Comparison of ENCODE assay signal across 15 cellular contexts in genomic region chr15:69697913-69698312, GRCh38.
A peak's percentile ranks its signal among the peaks of the same experiment; 100 is the strongest.
DNase-seq lines count a peak whose midpoint lies in the region; ATAC-seq and TF ChIP-seq lines count a peak whose summit lies in the region.
"Had no signal": no experiment of that assay in that cellular context is flagged by ENCODE, and none has a peak within 500 bp of the region (broad histone marks: within the 10 kb centered on the region; RNA-seq: fewer than 3 reads in every experiment).

No MANE protein-coding gene starts in this region.

- peaks cover 0 to 7% of the 10 kb centered on the region in 2 donors for H3K4me1 ChIP-seq in right atrium auricular region
- peaks cover 6% of the 10 kb centered on the region for H3K4me1 ChIP-seq in testis

- no peak for TF ChIP-seq POLR2A in testis (IDR thresholded peaks at IDR 0.05)

- H3K27ac ChIP-seq in right atrium auricular region: no peak overlapping the region
- no peak overlapping the region for H3K27ac ChIP-seq in testis
- H3K27ac ChIP-seq: left lung had no signal

- H3K4me1 Mint-ChIP-seq in activated naive CD8-positive, alpha-beta T cell treated with anti-CD3 and anti-CD28 coated beads, Interleukin-2, amount 50 U/mL, for 24 hours: peaks cover 5% of the 10 kb centered on the region

- 42 to 51% methylated on average over 3 of the region's 3 CpGs for WGBS in testis, 2 donors

- TF ChIP-seq CTCF in right atrium auricular region (IDR thresholded peaks at IDR 0.05): no peak
- no peak for TF ChIP-seq CTCF in testis (IDR thresholded peaks at IDR 0.05)

- no peak overlapping the region for H3K4me3 ChIP-seq in right atrium auricular region
- no peak overlapping the region for H3K4me3 ChIP-seq in testis
- H3K4me3 ChIP-seq: left lung had no signal

- no peak for ATAC-seq in Right ventricle myocardium superior (ENCODE audit: poor library complexity)
- ATAC-seq in activated naive CD8-positive, alpha-beta T cell treated with anti-CD3 and anti-CD28 coated beads, Interleukin-2, amount 50 U/mL, for 24 hours: no peak
- ATAC-seq: left lung, Panc1, T-cell, WTC11 had no signal

- DNase-seq in Right ventricle myocardium superior (peak; percentile 52), right atrium auricular region (ENCODE audit: low spot score) (no peak), NCI-H146 treated with DMSO at 0.1 percent for 48 hours (lab: John Stamatoyannopoulos, UW; ENCODE audit: unreplicated experiment) (peak; percentile 35), RPMI8226 (peak; percentile 97), testis (peak; percentile 36), COLO829 (ENCODE audit: low spot score) (no peak), SIG-M5 (lab: John Stamatoyannopoulos, UW) (no peak)
- DNase-seq in activated naive CD8-positive, alpha-beta T cell treated with anti-CD3 and anti-CD28 coated beads, Interleukin-2, amount 50 U/mL, for 24 hours: no peak
- DNase-seq: activated gamma-delta T cell, KG1, left lung, NCI-H446, T-cell had no signal

- H3K36me3 ChIP-seq in right atrium auricular region (no peaks in the 10 kb centered on the region), testis (ENCODE audit: low read depth, missing control alignments) (no peaks in the 10 kb centered on the region)
- H3K36me3 ChIP-seq: left lung had no signal

- intact Hi-C loops in Right ventricle myocardium superior (cut with DNase I) (no loop called here), testis (cut with DNase I; ENCODE audit: low total_unique reads) (no loop called here)

- no peaks in the 10 kb centered on the region for H3K36me3 Mint-ChIP-seq in activated naive CD8-positive, alpha-beta T cell treated with anti-CD3 and anti-CD28 coated beads, Interleukin-2, amount 50 U/mL, for 24 hours (ENCODE audit: low read depth)
- H3K36me3 Mint-ChIP-seq: T-cell, WTC11 had no signal

- H3K9me3 Mint-ChIP-seq in activated naive CD8-positive, alpha-beta T cell treated with anti-CD3 and anti-CD28 coated beads, Interleukin-2, amount 50 U/mL, for 24 hours: no peaks in the 10 kb centered on the region
- H3K9me3 Mint-ChIP-seq: T-cell had no signal

- H3K27me3 ChIP-seq in right atrium auricular region: no peaks in the 10 kb centered on the region
- H3K27me3 ChIP-seq in testis: no peaks in the 10 kb centered on the region
- H3K27me3 ChIP-seq: left lung had no signal

- H3K27ac Mint-ChIP-seq in activated naive CD8-positive, alpha-beta T cell treated with anti-CD3 and anti-CD28 coated beads, Interleukin-2, amount 50 U/mL, for 24 hours: no peak overlapping the region
- H3K27ac Mint-ChIP-seq: T-cell, WTC11 had no signal

- H3K9me3 ChIP-seq in right atrium auricular region (no peaks in the 10 kb centered on the region), testis (no peaks in the 10 kb centered on the region)
- H3K9me3 ChIP-seq: left lung had no signal

- no peaks in the 10 kb centered on the region for H3K27me3 Mint-ChIP-seq in activated naive CD8-positive, alpha-beta T cell treated with anti-CD3 and anti-CD28 coated beads, Interleukin-2, amount 50 U/mL, for 24 hours
- H3K27me3 Mint-ChIP-seq: T-cell had no signal

- no peak overlapping the region for H3K4me3 Mint-ChIP-seq in activated naive CD8-positive, alpha-beta T cell treated with anti-CD3 and anti-CD28 coated beads, Interleukin-2, amount 50 U/mL, for 24 hours
- H3K4me3 Mint-ChIP-seq: T-cell, WTC11 had no signal

Comparison
In these comparisons a context has a peak if more than half of its experiments do, and no peak if none do; other contexts are left out.
1. DNase-seq: peak in Right ventricle myocardium superior (single experiment), NCI-H146 treated with DMSO at 0.1 percent for 48 hours (single experiment), RPMI8226 (single experiment) and testis (single experiment); none in right atrium auricular region (single experiment), activated naive CD8-positive, alpha-beta T cell treated with anti-CD3 and anti-CD28 coated beads, Interleukin-2, amount 50 U/mL, for 24 hours (single experiment), COLO829 (single experiment) and SIG-M5 (single experiment).